17 cellular contexts compared by ENCODE assay signal in the genomic region with DNA sequence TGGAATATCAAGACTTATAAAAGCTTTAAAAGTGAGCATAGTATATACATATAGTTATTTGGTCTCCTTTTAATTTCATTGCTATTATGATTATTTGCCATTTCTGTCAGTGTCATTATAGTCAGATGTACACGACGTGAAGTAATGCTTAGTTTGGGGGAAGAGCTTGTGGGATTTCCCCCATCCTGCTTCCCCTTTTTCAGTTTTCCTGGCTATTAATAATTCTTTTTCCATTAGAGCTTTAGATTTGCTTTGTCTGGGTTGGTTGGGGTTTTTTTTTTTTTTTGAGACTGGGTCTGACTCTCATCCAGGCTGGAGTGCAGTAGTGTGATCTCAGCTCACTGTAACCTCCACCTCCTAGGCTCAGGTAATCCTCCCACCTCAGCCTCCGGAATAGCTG. TPM values are rescaled to one million over a fixed set of nuclear protein-coding genes. Genes with fewer than 3 reads are reported as not detected.
DNase-seq lines count a peak whose midpoint lies in the region; ATAC-seq and TF ChIP-seq lines count a peak whose summit lies in the region.
"Had no signal": no experiment of that assay in that cellular context is flagged by ENCODE, and none has a peak within 500 bp of the region (broad histone marks: within the 10 kb centered on the region; RNA-seq: fewer than 3 reads in every experiment).

No MANE protein-coding gene starts in this region.

- no peak overlapping the region for H3K4me3 ChIP-seq in DND-41 (ENCODE audit: low read depth in 1 of 2, low read length in 2 of 2)
- H3K4me3 ChIP-seq in NB4 (ENCODE audit: low read depth, low read length): no peak overlapping the region
- no peak overlapping the region for H3K4me3 ChIP-seq in spleen
- H3K4me3 ChIP-seq: GM23248 had no signal

- TF ChIP-seq POLR2A in NB4 (IDR thresholded peaks at IDR 0.05; ENCODE audit: extremely low read depth, insufficient read length) (no peak), spleen (IDR thresholded peaks at IDR 0.05) (no peak)

- no peaks in the 10 kb centered on the region for H3K9me3 Mint-ChIP-seq in activated T-cell treated with anti-CD3 and anti-CD28 coated beads, Interleukin-2, amount 50 U/mL, for 4 hours
- H3K9me3 Mint-ChIP-seq: IgD-negative memory B cell had no signal

- intact Hi-C loops in spleen (cut with DNase I; ENCODE audit: low total_unique reads): loop anchor here (10.0 kb wide), 1 partner anchor 51 kb away; no protein-coding TSS in a partner anchor

- peaks cover 20% of the 10 kb centered on the region for H3K4me1 Mint-ChIP-seq in activated T-cell treated with anti-CD3 and anti-CD28 coated beads, Interleukin-2, amount 50 U/mL, for 4 hours (ENCODE audit: low read depth)

- peaks cover 44% of the 10 kb centered on the region; the same call in 1 of the 2 replicates for H4K20me1 ChIP-seq in DND-41 (ENCODE audit: insufficient read depth, low read length)

- no peak for ATAC-seq in activated T-cell treated with anti-CD3 and anti-CD28 coated beads, Interleukin-2, amount 50 U/mL, for 4 hours
- ATAC-seq in DND-41 (ENCODE audit: insufficient read depth, low read depth) (no peak), HG02981 (IDR thresholded peaks at IDR 0.05; ENCODE audit: unreplicated experiment) (no peak)
- ATAC-seq: HCT116 had no signal

- peak overlapping the region; percentile 24; the same call in 1 of the 2 replicates for H3K4me2 ChIP-seq in DND-41 (ENCODE audit: insufficient read depth, low read length)

- no peak overlapping the region for H2AFZ ChIP-seq in DND-41 (ENCODE audit: low read depth, low read length)
- H2AFZ ChIP-seq: GM23248 had no signal

- H3K27ac ChIP-seq in DND-41 (ENCODE audit: low read length) (no peak overlapping the region), spleen (no peak overlapping the region)
- H3K27ac ChIP-seq: GM23248 had no signal

- H3K27me3 Mint-ChIP-seq in activated T-cell treated with anti-CD3 and anti-CD28 coated beads, Interleukin-2, amount 50 U/mL, for 4 hours (ENCODE audit: low read depth): no peaks in the 10 kb centered on the region
- H3K27me3 Mint-ChIP-seq: IgD-negative memory B cell had no signal

- H3K4me3 Mint-ChIP-seq in activated T-cell treated with anti-CD3 and anti-CD28 coated beads, Interleukin-2, amount 50 U/mL, for 4 hours: peak overlapping the region; percentile 43
- H3K4me3 Mint-ChIP-seq: IgD-negative memory B cell had no signal

- H3K27me3 ChIP-seq in DND-41 (ENCODE audit: insufficient read depth, low read length, poor library complexity) (no peaks in the 10 kb centered on the region), spleen (replicated peaks in 1 of 7) (no peaks in the 10 kb centered on the region)
- H3K27me3 ChIP-seq: BE2C had no signal

- WGBS in spleen, 5 donors: 48 to 61% (median 57%) methylated on average over 3 of the region's 3 CpGs

- no peaks in the 10 kb centered on the region for H3K9me3 ChIP-seq in DND-41 (ENCODE audit: insufficient read depth, low read length, severe bottlenecking)
- H3K9me3 ChIP-seq in spleen: no peaks in the 10 kb centered on the region
- H3K9me3 ChIP-seq: BE2C had no signal

- H3K9ac ChIP-seq in DND-41 (ENCODE audit: low read depth, low read length): no peak overlapping the region
- H3K9ac ChIP-seq: GM23248 had no signal

- peaks cover 90% of the 10 kb centered on the region for H3K79me2 ChIP-seq in DND-41 (ENCODE audit: insufficient read depth, low read length)

- TF ChIP-seq CTCF in DND-41 (IDR thresholded peaks at IDR 0.05; ENCODE audit: borderline replicate concordance, extremely low read depth, low read length, poor library complexity, severe bottlenecking): no peak
- TF ChIP-seq CTCF in NB4 (IDR thresholded peaks at IDR 0.05; ENCODE audit: low read depth, low read length): no peak
- no peak for TF ChIP-seq CTCF in spleen (IDR thresholded peaks at IDR 0.05 in 8 of 11, conservative IDR thresholded peaks at IDR 0.05 in 3 of 11)

- H3K4me1 ChIP-seq in DND-41 (ENCODE audit: insufficient read depth, low read length) (peaks cover 45% of the 10 kb centered on the region), spleen (peaks cover 6 to 84% (median 61%) of the 10 kb centered on the region in 6 donors)
- H3K4me1 ChIP-seq: BE2C had no signal

- H3K36me3 Mint-ChIP-seq in activated T-cell treated with anti-CD3 and anti-CD28 coated beads, Interleukin-2, amount 50 U/mL, for 4 hours (ENCODE audit: insufficient read depth): peaks cover 15% of the 10 kb centered on the region

- H3K36me3 ChIP-seq in DND-41 (ENCODE audit: insufficient read depth, low read length) (peaks cover 59% of the 10 kb centered on the region), spleen (peaks cover 0 to 45% (median 36%) of the 10 kb centered on the region in 6 donors)

- no peak for DNase-seq in activated T-cell treated with anti-CD3 and anti-CD28 coated beads, Interleukin-2, amount 50 U/mL, for 4 hours
- no peak for DNase-seq in activated T-cell treated with anti-CD3 and anti-CD28 coated beads, Interleukin-2, amount 50 U/mL, for 48 hours
- no peak for DNase-seq in DND-41
- peak; percentile 4 for DNase-seq in NB4 (ENCODE audit: low read depth)
- DNase-seq in medulla oblongata (ENCODE audit: extremely low spot score): peak; percentile 31
- DNase-seq in amniotic stem cell (lab: John Stamatoyannopoulos, UW): no peak
- no peak for DNase-seq in spleen
- DNase-seq: BE2C, GM23248, NCI-H1105 treated with DMSO at 0.1 percent for 48 hours, NCI-H187, NCI-H446, NCI-H774, SHP77 treated with DMSO at 0.1 percent for 48 hours had no signal

RNA-seq across cellular contexts. Expression of a gene that starts 5.4 kb away (rescaled TPM):
- 100 to 1,000 TPM; 229 to 243 (median 239) TPM for total RNA-seq in activated T-cell treated with anti-CD3 and anti-CD28 coated beads, Interleukin-2, amount 50 U/mL, for 4 hours
- total RNA-seq in spleen: 10 to 100 TPM; 51.5 to 83.5 (median 57.1) TPM
- polyA plus RNA-seq in spleen: 10 to 100 TPM; 16.9 to 29.9 (median 24.3) TPM

RNA-seq across cellular contexts. Expression of a gene that starts 5.5 kb away (rescaled TPM):
- 10 to 100 TPM; 17.8 to 22.3 (median 19.5) TPM for total RNA-seq in activated T-cell treated with anti-CD3 and anti-CD28 coated beads, Interleukin-2, amount 50 U/mL, for 4 hours
- 10 to 100 TPM; 15.2 to 42.2 (median 21.0) TPM for total RNA-seq in spleen
- polyA plus RNA-seq in spleen: 10 to 100 TPM; 12.0 to 18.3 (median 16.4) TPM

Comparison
In these comparisons a context has a peak if more than half of its experiments do, and no peak if none do; other contexts are left out.
1. DNase-seq: peak in NB4 (single experiment) and medulla oblongata (single experiment); none in activated T-cell treated with anti-CD3 and anti-CD28 coated beads, Interleukin-2, amount 50 U/mL, for 4 hours (single experiment), activated T-cell treated with anti-CD3 and anti-CD28 coated beads, Interleukin-2, amount 50 U/mL, for 48 hours (0 of 2), DND-41 (single experiment), amniotic stem cell (single experiment) and spleen (single experiment).